ENCODE assay signal across 34 cellular contexts in the genomic region with DNA sequence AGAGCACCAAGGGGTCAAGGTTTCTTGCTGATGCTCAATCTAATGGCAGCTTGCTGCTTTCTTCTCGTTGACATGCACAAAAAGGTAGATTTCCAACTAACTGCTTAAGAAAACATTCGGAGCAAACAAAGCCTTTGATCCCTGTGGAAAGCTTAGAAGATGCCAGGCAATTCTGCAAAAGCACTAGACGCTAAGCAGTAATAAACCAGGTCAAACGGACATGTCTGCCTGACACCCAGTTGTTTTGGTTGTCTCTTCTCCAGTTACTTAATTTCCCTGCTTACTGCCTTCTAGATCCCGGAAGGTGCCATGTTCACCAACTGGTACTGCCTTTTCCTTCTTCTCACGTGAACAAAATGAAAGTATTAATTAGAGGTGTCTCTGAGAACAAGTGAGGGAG.
"Had no signal": no experiment of that assay in that cellular context is flagged by ENCODE, and none has a peak within 500 bp of the region (broad histone marks: within the 10 kb centered on the region; RNA-seq: fewer than 3 reads in every experiment).

No MANE protein-coding gene starts in this region.

- ATAC-seq: activated CD8-positive, alpha-beta T cell treated with anti-CD3 and anti-CD28 coated beads for 36 hours; activated naive CD8-positive, alpha-beta T cell treated with anti-CD3 and anti-CD28 coated beads, Interleukin-2, amount 50 U/mL, for 24 hours had no signal

- H3K9me3 Mint-ChIP-seq: activated B cell treated with CpG ODN at 0.5 μM for 24 hours; activated CD4-positive, alpha-beta memory T cell treated with anti-CD3 and anti-CD28 coated beads for 36 hours; activated CD4-positive, alpha-beta T cell treated with anti-CD3 and anti-CD28 coated beads, Interleukin-2, amount 10 ng/mL, durations not matched to agents 24 days and 14 days; activated CD8-positive, alpha-beta T cell treated with anti-CD3 and anti-CD28 coated beads for 36 hours; activated naive CD4-positive, alpha-beta T cell treated with anti-CD3 and anti-CD28 coated beads, Interleukin-2, amount 10 ng/mL, durations not matched to agents 7 days and 5 days; activated naive CD4-positive, alpha-beta T cell treated with anti-CD3 and anti-CD28 coated beads, Interleukin-2, amount 50 U/mL, for 24 hours; activated naive CD8-positive, alpha-beta T cell treated with anti-CD3 and anti-CD28 coated beads, Interleukin-2, amount 10 ng/mL, durations not matched to agents 7 days and 5 days; activated naive CD8-positive, alpha-beta T cell treated with anti-CD3 and anti-CD28 coated beads, Interleukin-2, amount 50 U/mL, for 24 hours; activated T-cell treated with anti-CD3 and anti-CD28 coated beads, Interleukin-2, amount 50 U/mL, for 24 hours; activated T-helper 2 cell treated with anti-CD3 and anti-CD28 coated beads, Interferon-gamma antibody, Interleukin-2, Interleukin-4, amounts not matched to agents 10 μg/mL and 5 μg/mL and 100 μg/mL, durations not matched to agents 14 hours and 24 hours and 36 hours; T-helper 1 cell treated with Interleukin-12 subunit alpha and Interleukin-12 subunit beta and Interleukin-4 antibody, amounts not matched to agents 30 μg/mL and 1 μg/mL, for 36 hours; T-helper 2 cell treated with Interferon-gamma antibody and Interleukin-4, amounts not matched to agents 5 μg/mL and 100 μg/mL, for 36 hours had no signal

- H3K9me3 ChIP-seq: ascending aorta had no signal

- H3K27me3 ChIP-seq: ascending aorta, cardiac muscle cell had no signal

- H3K36me3 Mint-ChIP-seq: activated CD4-positive, alpha-beta memory T cell treated with anti-CD3 and anti-CD28 coated beads for 36 hours; activated naive CD4-positive, alpha-beta T cell treated with anti-CD3 and anti-CD28 coated beads, Interleukin-2, amount 10 ng/mL, durations not matched to agents 7 days and 5 days; activated naive CD8-positive, alpha-beta T cell; activated naive CD8-positive, alpha-beta T cell treated with anti-CD3 and anti-CD28 coated beads, Interleukin-2, amount 10 ng/mL, durations not matched to agents 7 days and 5 days; brain had no signal

- H3K4me1 ChIP-seq: ascending aorta had no signal

- H3K27ac ChIP-seq: ascending aorta, cardiac muscle cell, VCaP had no signal

- H3K4me1 Mint-ChIP-seq: activated B cell treated with CpG ODN at 0.5 μM for 24 hours; activated CD4-positive, alpha-beta T cell treated with anti-CD3 and anti-CD28 coated beads, Interleukin-2, amount 10 ng/mL, durations not matched to agents 24 days and 14 days; activated naive CD4-positive, alpha-beta T cell treated with anti-CD3 and anti-CD28 coated beads, Interleukin-2, amount 10 ng/mL, durations not matched to agents 7 days and 5 days; activated naive CD4-positive, alpha-beta T cell treated with anti-CD3 and anti-CD28 coated beads, Interleukin-2, amount 50 U/mL, for 24 hours; activated naive CD8-positive, alpha-beta T cell treated with anti-CD3 and anti-CD28 coated beads, Interleukin-2, amount 10 ng/mL, durations not matched to agents 7 days and 5 days; activated naive CD8-positive, alpha-beta T cell treated with anti-CD3 and anti-CD28 coated beads, Interleukin-2, amount 50 U/mL, for 24 hours had no signal

- H3K36me3 ChIP-seq: ascending aorta, cardiac muscle cell had no signal

- H3K27me3 Mint-ChIP-seq: activated B cell treated with CpG ODN at 0.5 μM for 24 hours had no signal

- H3K4me3 Mint-ChIP-seq: activated B cell treated with CpG ODN at 0.5 μM for 24 hours; activated CD4-positive, alpha-beta memory T cell treated with anti-CD3 and anti-CD28 coated beads for 36 hours; activated CD4-positive, alpha-beta T cell treated with anti-CD3 and anti-CD28 coated beads, Interleukin-2, amount 10 ng/mL, durations not matched to agents 24 days and 14 days; activated CD8-positive, alpha-beta T cell treated with anti-CD3 and anti-CD28 coated beads for 36 hours; activated naive CD4-positive, alpha-beta T cell treated with anti-CD3 and anti-CD28 coated beads, Interleukin-2, amount 10 ng/mL, durations not matched to agents 7 days and 5 days; activated naive CD4-positive, alpha-beta T cell treated with anti-CD3 and anti-CD28 coated beads, Interleukin-2, amount 50 U/mL, for 24 hours; activated naive CD8-positive, alpha-beta T cell; activated naive CD8-positive, alpha-beta T cell treated with anti-CD3 and anti-CD28 coated beads, Interleukin-2, amount 10 ng/mL, durations not matched to agents 7 days and 5 days; activated naive CD8-positive, alpha-beta T cell treated with anti-CD3 and anti-CD28 coated beads, Interleukin-2, amount 50 U/mL, for 24 hours; activated T-cell treated with anti-CD3 and anti-CD28 coated beads, Interleukin-2, amount 50 U/mL, for 24 hours; brain; T-helper 1 cell treated with Interleukin-12 subunit alpha and Interleukin-12 subunit beta and Interleukin-4 antibody, amounts not matched to agents 30 μg/mL and 1 μg/mL, for 36 hours; T-helper 2 cell treated with Interferon-gamma antibody and Interleukin-4, amounts not matched to agents 5 μg/mL and 100 μg/mL, for 36 hours had no signal

- DNase-seq: activated B cell treated with CpG ODN at 0.5 μM for 24 hours; activated CD4-positive, alpha-beta memory T cell treated with anti-CD3 and anti-CD28 coated beads for 36 hours; activated CD4-positive, alpha-beta T cell treated with anti-CD3 and anti-CD28 coated beads for 4 hours; activated CD4-positive, alpha-beta T cell treated with anti-CD3 and anti-CD28 coated beads, Interleukin-2, amount 10 ng/mL, durations not matched to agents 24 days and 14 days; activated CD4-positive, alpha-beta T cell treated with anti-CD3 and anti-CD28 coated beads, Interleukin-2, amount 50 U/mL, for 1 hour; activated CD4-positive, alpha-beta T cell treated with anti-CD3 and anti-CD28 coated beads, Interleukin-2, amount 50 U/mL, for 4 hours; activated CD4-positive, CD25-positive, alpha-beta regulatory T cell treated with anti-CD3 and anti-CD28 coated beads, Interleukin-2, amount 50 U/mL, for 72 hours; activated CD8-positive, alpha-beta memory T cell treated with anti-CD3 and anti-CD28 coated beads, Interleukin-2, amount 50 U/mL, for 4 hours; activated CD8-positive, alpha-beta T cell treated with anti-CD3 and anti-CD28 coated beads for 36 hours; activated effector memory CD4-positive, alpha-beta T cell treated with Interleukin-2 at 50 U/mL for 16 hours; activated gamma-delta T cell; activated naive CD4-positive, alpha-beta T cell treated with anti-CD3 and anti-CD28 coated beads, Interleukin-2, amount 10 ng/mL, durations not matched to agents 7 days and 5 days; activated naive CD4-positive, alpha-beta T cell treated with Interleukin-2 at 50 U/mL for 16 hours; activated naive CD8-positive, alpha-beta T cell treated with anti-CD3 and anti-CD28 coated beads, Interleukin-2, amount 10 ng/mL, durations not matched to agents 7 days and 5 days; activated naive CD8-positive, alpha-beta T cell treated with anti-CD3 and anti-CD28 coated beads, Interleukin-2, amount 50 U/mL, for 24 hours; activated T-cell treated with anti-CD3 and anti-CD28 coated beads for 4 hours; activated T-cell treated with anti-CD3 and anti-CD28 coated beads, Interleukin-2, amount 50 U/mL, for 24 hours; activated T-cell treated with anti-CD3 and anti-CD28 coated beads, Interleukin-2, amount 50 U/mL, for 48 hours; amygdala; anterior cingulate cortex; caudate nucleus; SW 1271; T-helper 1 cell; T-helper 2 cell; T-helper 9 cell had no signal

- H3K27ac Mint-ChIP-seq: activated B cell treated with CpG ODN at 0.5 μM for 24 hours; activated CD4-positive, alpha-beta memory T cell treated with anti-CD3 and anti-CD28 coated beads for 36 hours; activated CD4-positive, alpha-beta T cell treated with anti-CD3 and anti-CD28 coated beads, Interleukin-2, amount 10 ng/mL, durations not matched to agents 24 days and 14 days; activated CD8-positive, alpha-beta T cell treated with anti-CD3 and anti-CD28 coated beads for 36 hours; activated naive CD4-positive, alpha-beta T cell treated with anti-CD3 and anti-CD28 coated beads, Interleukin-2, amount 10 ng/mL, durations not matched to agents 7 days and 5 days; activated naive CD4-positive, alpha-beta T cell treated with anti-CD3 and anti-CD28 coated beads, Interleukin-2, amount 50 U/mL, for 24 hours; activated naive CD8-positive, alpha-beta T cell; activated naive CD8-positive, alpha-beta T cell treated with anti-CD3 and anti-CD28 coated beads, Interleukin-2, amount 10 ng/mL, durations not matched to agents 7 days and 5 days; activated naive CD8-positive, alpha-beta T cell treated with anti-CD3 and anti-CD28 coated beads, Interleukin-2, amount 50 U/mL, for 24 hours; activated T-cell treated with anti-CD3 and anti-CD28 coated beads, Interleukin-2, amount 50 U/mL, for 24 hours; activated T-helper 2 cell treated with anti-CD3 and anti-CD28 coated beads, Interferon-gamma antibody, Interleukin-2, Interleukin-4, amounts not matched to agents 10 μg/mL and 5 μg/mL and 100 μg/mL, durations not matched to agents 14 hours and 24 hours and 36 hours; brain; T-helper 1 cell treated with Interleukin-12 subunit alpha and Interleukin-12 subunit beta and Interleukin-4 antibody, amounts not matched to agents 30 μg/mL and 1 μg/mL, for 36 hours; T-helper 2 cell treated with Interferon-gamma antibody and Interleukin-4, amounts not matched to agents 5 μg/mL and 100 μg/mL, for 36 hours had no signal

- H3K4me3 ChIP-seq: ascending aorta, cardiac muscle cell had no signal
